ENCODE assay signal across 13 cellular contexts in the genomic region with DNA sequence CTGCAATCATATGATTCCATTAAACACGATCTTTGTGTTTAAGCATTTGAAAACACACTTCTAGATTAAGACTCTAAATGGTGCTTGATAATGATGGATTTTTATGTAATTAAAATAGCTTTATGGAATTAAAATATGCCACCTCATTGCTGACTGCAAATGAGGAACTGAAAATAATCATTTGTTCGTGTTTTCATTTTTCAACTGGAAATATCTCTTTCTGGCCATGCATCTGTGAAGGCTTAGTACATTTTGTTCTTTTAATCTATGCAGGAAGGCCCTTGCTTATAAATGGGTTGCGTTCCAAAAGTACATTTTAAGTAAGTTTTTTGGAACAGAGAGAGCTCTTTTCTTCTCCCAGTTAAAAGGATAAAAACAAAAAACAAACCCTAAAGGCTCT.
DNase-seq lines count a peak whose midpoint lies in the region; ATAC-seq and TF ChIP-seq lines count a peak whose summit lies in the region.
"Had no signal": no experiment of that assay in that cellular context is flagged by ENCODE, and none has a peak within 500 bp of the region (broad histone marks: within the 10 kb centered on the region; RNA-seq: fewer than 3 reads in every experiment).

No MANE protein-coding gene starts in this region.

- peaks cover 19% of the 10 kb centered on the region; the same call in 1 of the 2 replicates for H3K4me1 ChIP-seq in MM.1S (ENCODE audit: low read length)
- no peaks in the 10 kb centered on the region for H3K4me1 ChIP-seq in A673 (ENCODE audit: insufficient read depth, low read length, poor library complexity, severe bottlenecking)

- H3K4me3 ChIP-seq in MM.1S (ENCODE audit: low read length), result no peak overlapping the region
- no peak overlapping the region for H3K4me3 ChIP-seq in A673 (ENCODE audit: low read depth, low read length, poor library complexity, severe bottlenecking)

- peak; percentile 84 for ATAC-seq in GM18511 (IDR thresholded peaks at IDR 0.05; ENCODE audit: unreplicated experiment)
- ATAC-seq in GM21423 (IDR thresholded peaks at IDR 0.05; ENCODE audit: unreplicated experiment), result peak; percentile 78
- peak; percentile 76 for ATAC-seq in HG03025 (IDR thresholded peaks at IDR 0.05; ENCODE audit: low FRiP score, unreplicated experiment)

- POLR2A ChIA-PET in RWPE1 (lab: Yijun Ruan, JAX; ENCODE audit: low non-redundant PET), result no interaction called here
- POLR2A ChIA-PET in A673 (lab: Charles Lee; ENCODE audit: low non-redundant PET), result no interaction called here

- H4K20me1 ChIP-seq in MM.1S (ENCODE audit: insufficient read depth, low read length), result no peaks in the 10 kb centered on the region

- no peak overlapping the region for H3K9ac ChIP-seq in MM.1S (ENCODE audit: low read length)

- no peaks in the 10 kb centered on the region for H3K9me3 ChIP-seq in MM.1S (replicated peaks; ENCODE audit: insufficient read depth, low read length)
- H3K9me3 ChIP-seq in A673 (ENCODE audit: low read depth, low read length, poor library complexity, severe bottlenecking), result no peaks in the 10 kb centered on the region

- H3K36me3 ChIP-seq in MM.1S (replicated peaks; ENCODE audit: insufficient read depth, low read length) (no peaks in the 10 kb centered on the region), A673 (ENCODE audit: insufficient read depth, low read length, poor library complexity, severe bottlenecking) (no peaks in the 10 kb centered on the region)

- no peaks in the 10 kb centered on the region for H3K9me2 ChIP-seq in MM.1S (replicated peaks; ENCODE audit: insufficient read depth, low read length)

- intact Hi-C loops in A673 (cut with micrococcal nuclease; ENCODE audit: unreplicated experiment), result no loop called here

- BruUV-seq in A673 (replicated peaks; lab: Mats Ljungman, UMichigan), result no TSS peak

- no peaks in the 10 kb centered on the region for H3K79me2 ChIP-seq in MM.1S (ENCODE audit: low read length)

- DNase-seq in MM.1S (peak; percentile 25), RWPE1 (ENCODE audit: low spot score) (no peak), cerebellar nuclear complex (lab: John Stamatoyannopoulos, UW) (no peak), pons (ENCODE audit: low spot score) (no peak), A673 (ENCODE audit: low spot score) (no peak)
- DNase-seq: activated CD4-positive, alpha-beta T cell treated with anti-CD3 and anti-CD28 coated beads, Interleukin-2, amount 50 U/mL, for 1 hour; activated naive CD4-positive, alpha-beta T cell treated with Interleukin-2 at 50 U/mL for 16 hours; NCI-H1048; nephron progenitor cell; NK-92 treated with Interleukin-12 subunit alpha and Interleukin-12 subunit beta, amount 100 ng/mL, for 24 hours had no signal

- peaks cover 11% of the 10 kb centered on the region for H3F3A ChIP-seq in MM.1S (ENCODE audit: insufficient read depth, low read length)

- H3K27me3 ChIP-seq in MM.1S (replicated peaks; ENCODE audit: insufficient read depth, low read length) (peaks cover 6% of the 10 kb centered on the region; the same call in 1 of the 2 replicates), A673 (replicated peaks; ENCODE audit: insufficient read depth, low read depth, low read length, poor library complexity) (no peaks in the 10 kb centered on the region)

- no peak overlapping the region for H2AFZ ChIP-seq in MM.1S (ENCODE audit: low read length)

- CTCF ChIA-PET in RWPE1 (lab: Yijun Ruan, JAX) (no interaction called here), A673 (lab: Charles Lee) (no interaction called here)

- TF ChIP-seq CTCF in MM.1S (IDR thresholded peaks at IDR 0.05; ENCODE audit: low read length) (no peak), RWPE1 (conservative IDR thresholded peaks at IDR 0.05; ENCODE audit: low read depth) (no peak), A673 (conservative IDR thresholded peaks at IDR 0.05; ENCODE audit: low read depth, low read length) (no peak)

- H3K27ac ChIP-seq in MM.1S (ENCODE audit: low read length) (no peak overlapping the region), RWPE1 (no peak overlapping the region), A673 (ENCODE audit: low read depth, low read length, poor library complexity, severe bottlenecking) (no peak overlapping the region)

- peak overlapping the region; percentile 14; the same call in 1 of the 2 replicates for H3K4me2 ChIP-seq in MM.1S (ENCODE audit: low read depth, low read length)
